In the genomic region with DNA sequence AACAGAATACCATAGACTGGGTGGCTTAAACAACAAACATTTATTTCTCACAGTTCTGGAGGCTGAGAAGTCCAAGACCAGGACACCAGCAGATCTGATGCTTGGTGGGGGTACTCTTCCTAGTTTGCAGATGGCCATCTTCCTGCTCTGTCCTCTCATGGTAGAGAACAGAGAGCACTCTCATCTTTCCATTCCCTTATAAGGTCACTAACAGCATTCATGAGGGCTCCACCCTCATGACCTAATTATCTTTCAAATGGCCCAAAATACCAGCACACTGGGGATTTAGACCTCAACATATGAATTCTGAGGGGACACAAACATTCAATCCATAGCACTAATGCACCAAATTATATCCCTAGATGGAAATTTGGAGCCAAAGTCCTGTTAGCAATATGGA, we compare ENCODE assay signal across 1 cellular context.
TF ChIP-seq lines count a peak whose summit lies in the region.

No MANE protein-coding gene starts in this region.

TF ChIP-seq in WTC11, 78 proteins besides CTCF, POLR2A, EP300 and RAD21 (continued from another document):
- TF ChIP-seq, protein P1, sequence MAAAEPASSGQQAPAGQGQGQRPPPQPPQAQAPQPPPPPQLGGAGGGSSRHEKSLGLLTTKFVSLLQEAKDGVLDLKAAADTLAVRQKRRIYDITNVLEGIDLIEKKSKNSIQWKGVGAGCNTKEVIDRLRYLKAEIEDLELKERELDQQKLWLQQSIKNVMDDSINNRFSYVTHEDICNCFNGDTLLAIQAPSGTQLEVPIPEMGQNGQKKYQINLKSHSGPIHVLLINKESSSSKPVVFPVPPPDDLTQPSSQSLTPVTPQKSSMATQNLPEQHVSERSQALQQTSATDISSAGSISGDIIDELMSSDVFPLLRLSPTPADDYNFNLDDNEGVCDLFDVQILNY (CRISPR knock-in tag; IDR thresholded peaks at IDR 0.05) = no peak
- TF ChIP-seq NR1H2 (CRISPR knock-in tag; IDR thresholded peaks at IDR 0.05) = no peak
- TF ChIP-seq, protein P2, sequence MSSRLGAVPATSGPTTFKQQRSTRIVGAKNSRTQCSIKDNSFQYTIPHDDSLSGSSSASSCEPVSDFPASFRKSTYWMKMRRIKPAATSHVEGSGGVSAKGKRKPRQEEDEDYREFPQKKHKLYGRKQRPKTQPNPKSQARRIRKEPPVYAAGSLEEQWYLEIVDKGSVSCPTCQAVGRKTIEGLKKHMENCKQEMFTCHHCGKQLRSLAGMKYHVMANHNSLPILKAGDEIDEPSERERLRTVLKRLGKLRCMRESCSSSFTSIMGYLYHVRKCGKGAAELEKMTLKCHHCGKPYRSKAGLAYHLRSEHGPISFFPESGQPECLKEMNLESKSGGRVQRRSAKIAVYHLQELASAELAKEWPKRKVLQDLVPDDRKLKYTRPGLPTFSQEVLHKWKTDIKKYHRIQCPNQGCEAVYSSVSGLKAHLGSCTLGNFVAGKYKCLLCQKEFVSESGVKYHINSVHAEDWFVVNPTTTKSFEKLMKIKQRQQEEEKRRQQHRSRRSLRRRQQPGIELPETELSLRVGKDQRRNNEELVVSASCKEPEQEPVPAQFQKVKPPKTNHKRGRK (CRISPR knock-in tag; IDR thresholded peaks at IDR 0.05; ENCODE audit: borderline replicate concordance) = no peak
- TF ChIP-seq NFYB (CRISPR knock-in tag; conservative IDR thresholded peaks at IDR 0.05; ENCODE audit: low read depth) = no peak
- TF ChIP-seq NFE2L1 (CRISPR knock-in tag; IDR thresholded peaks at IDR 0.05) = no peak
